Comparison of ENCODE assay signal across 17 cellular contexts in the genomic region with DNA sequence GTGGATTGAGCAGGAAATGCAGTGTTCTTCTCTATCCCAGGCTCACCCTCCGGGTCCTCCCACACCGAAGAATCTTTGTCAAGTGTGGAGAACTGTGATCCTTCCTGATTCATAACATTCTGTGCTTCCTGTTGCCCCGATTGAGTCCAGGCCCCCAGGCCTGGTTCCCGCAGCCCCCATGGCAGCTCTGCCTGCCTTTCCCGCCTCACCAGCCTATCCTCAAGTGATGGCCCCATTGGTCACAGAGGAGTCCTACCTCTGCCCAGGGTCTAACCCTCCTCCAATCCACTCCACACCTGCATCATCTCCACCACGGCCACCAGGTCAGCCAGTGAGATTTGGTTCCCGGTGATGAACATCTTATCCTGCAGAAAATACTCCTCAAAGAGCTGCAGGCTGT. TPM values are rescaled to one million over a fixed set of nuclear protein-coding genes. Genes with fewer than 3 reads are reported as not detected.
"Had no signal": no experiment of that assay in that cellular context is flagged by ENCODE, and none has a peak within 500 bp of the region (broad histone marks: within the 10 kb centered on the region; RNA-seq: fewer than 3 reads in every experiment).

No MANE protein-coding gene starts in this region.

RNA-seq across cellular contexts. Expression of a gene that starts 5.5 kb away (rescaled TPM):
- total RNA-seq: activated CD4-positive, alpha-beta memory T cell treated with anti-CD3 and anti-CD28 coated beads for 36 hours; activated CD4-positive, alpha-beta T cell treated with anti-CD3 and anti-CD28 coated beads, Interleukin-2, amount 10 ng/mL, durations not matched to agents 24 days and 14 days; activated CD8-positive, alpha-beta memory T cell treated with anti-CD3 and anti-CD28 coated beads for 36 hours; activated CD8-positive, alpha-beta T cell treated with anti-CD3 and anti-CD28 coated beads for 36 hours; activated naive CD4-positive, alpha-beta T cell treated with anti-CD3 and anti-CD28 coated beads for 36 hours; activated naive CD4-positive, alpha-beta T cell treated with anti-CD3 and anti-CD28 coated beads, Interleukin-2, amount 50 U/mL, for 72 hours; activated naive CD8-positive, alpha-beta T cell treated with anti-CD3 and anti-CD28 coated beads for 36 hours; activated T-cell treated with anti-CD3 and anti-CD28 coated beads, Interleukin-2, amount 50 U/mL, for 4 hours; activated T-cell treated with anti-CD3 and anti-CD28 coated beads, Interleukin-2, amount 50 U/mL, for 72 hours; activated T-helper 1 cell treated with anti-CD3 and anti-CD28 coated beads, Interleukin-12 subunit alpha, Interleukin-12 subunit beta, Interleukin-2, Interleukin-4 antibody, amounts not matched to agents 30 ng/mL and 10 ng/mL and 1 ng/mL, durations not matched to agents 14 hours and 24 hours and 36 hours; activated T-helper 17 cell treated with anti-CD3 and anti-CD28 coated beads, Interleukin-2, amount 50 U/mL, for 72 hours; adrenal gland; aorta; bronchial epithelial cell; cardiac muscle cell; T-helper 2 cell treated with Interferon-gamma antibody and Interleukin-4, amounts not matched to agents 100 ng/mL and 5 ng/mL, for 36 hours; WTC11 had no signal
- polyA plus RNA-seq: adrenal gland, aorta, cardiac muscle cell had no signal

RNA-seq across cellular contexts. Expression of a gene that starts 19.8 kb away (rescaled TPM):
- total RNA-seq: activated CD4-positive, alpha-beta memory T cell treated with anti-CD3 and anti-CD28 coated beads for 36 hours; activated CD8-positive, alpha-beta memory T cell treated with anti-CD3 and anti-CD28 coated beads for 36 hours; activated CD8-positive, alpha-beta T cell treated with anti-CD3 and anti-CD28 coated beads for 36 hours; activated naive CD4-positive, alpha-beta T cell treated with anti-CD3 and anti-CD28 coated beads for 36 hours; activated naive CD8-positive, alpha-beta T cell treated with anti-CD3 and anti-CD28 coated beads for 36 hours; activated T-cell treated with anti-CD3 and anti-CD28 coated beads, Interleukin-2, amount 50 U/mL, for 4 hours; activated T-cell treated with anti-CD3 and anti-CD28 coated beads, Interleukin-2, amount 50 U/mL, for 72 hours; activated T-helper 1 cell treated with anti-CD3 and anti-CD28 coated beads, Interleukin-12 subunit alpha, Interleukin-12 subunit beta, Interleukin-2, Interleukin-4 antibody, amounts not matched to agents 30 ng/mL and 10 ng/mL and 1 ng/mL, durations not matched to agents 14 hours and 24 hours and 36 hours; bronchial epithelial cell had no signal
- polyA plus RNA-seq: aorta had no signal

RNA-seq across cellular contexts. Expression of a gene that starts 33.1 kb away (rescaled TPM):
- total RNA-seq: activated CD8-positive, alpha-beta memory T cell treated with anti-CD3 and anti-CD28 coated beads for 36 hours; activated CD8-positive, alpha-beta T cell treated with anti-CD3 and anti-CD28 coated beads for 36 hours; activated naive CD8-positive, alpha-beta T cell treated with anti-CD3 and anti-CD28 coated beads for 36 hours had no signal
